Comparison of ENCODE assay signal across 12 cellular contexts in the genomic region with DNA sequence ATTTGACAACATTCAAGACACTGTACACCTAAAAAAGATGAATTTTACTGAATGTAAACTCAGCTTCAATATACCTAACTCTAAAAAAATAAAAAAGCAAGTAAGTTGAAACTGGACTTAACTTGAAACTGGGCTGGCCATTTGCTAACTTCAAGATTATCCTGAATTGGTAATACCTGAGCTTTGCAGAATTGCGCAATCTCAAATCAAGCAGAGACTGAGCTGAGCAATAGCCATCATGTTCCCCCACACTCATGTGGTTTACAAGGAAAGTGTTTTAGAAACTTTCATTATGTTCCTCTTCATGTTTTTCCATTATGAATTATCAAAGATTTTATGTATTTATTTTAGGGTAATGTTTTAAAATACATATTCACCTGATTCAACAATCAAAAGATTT.
"Had no signal": no experiment of that assay in that cellular context is flagged by ENCODE, and none has a peak within 500 bp of the region (broad histone marks: within the 10 kb centered on the region; RNA-seq: fewer than 3 reads in every experiment).

No MANE protein-coding gene starts in this region.

- H3K9me3 ChIP-seq: colonic mucosa, right atrium auricular region, suprapubic skin, thyroid gland had no signal

- H3K27me3 ChIP-seq: colonic mucosa, right atrium auricular region, suprapubic skin, thyroid gland had no signal

- H3K4me3 ChIP-seq: colonic mucosa, right atrium auricular region, suprapubic skin, thyroid gland had no signal

- ATAC-seq: natural killer cell had no signal

- H3K27ac ChIP-seq: colonic mucosa, right atrium auricular region, suprapubic skin, thyroid gland had no signal

- DNase-seq: colonic mucosa; dermis blood vessel endothelial cell; head of caudate nucleus; hippocampal formation; natural killer cell; posterior cingulate gyrus; small intestine; stimulated activated CD4-positive, alpha-beta T cell treated with anti-CD3 and anti-CD28 coated beads, Interleukin-2, amount 100 ng/mL, for 48 hours; stimulated activated naive CD4-positive, alpha-beta T cell treated with Interleukin-2 at 50 U/mL for 16 hours; thyroid gland had no signal

- H3K4me1 ChIP-seq: colonic mucosa, suprapubic skin had no signal

- H3K36me3 ChIP-seq: colonic mucosa, right atrium auricular region, suprapubic skin, thyroid gland had no signal
